8 cellular contexts compared by ENCODE assay signal in the genomic region with DNA sequence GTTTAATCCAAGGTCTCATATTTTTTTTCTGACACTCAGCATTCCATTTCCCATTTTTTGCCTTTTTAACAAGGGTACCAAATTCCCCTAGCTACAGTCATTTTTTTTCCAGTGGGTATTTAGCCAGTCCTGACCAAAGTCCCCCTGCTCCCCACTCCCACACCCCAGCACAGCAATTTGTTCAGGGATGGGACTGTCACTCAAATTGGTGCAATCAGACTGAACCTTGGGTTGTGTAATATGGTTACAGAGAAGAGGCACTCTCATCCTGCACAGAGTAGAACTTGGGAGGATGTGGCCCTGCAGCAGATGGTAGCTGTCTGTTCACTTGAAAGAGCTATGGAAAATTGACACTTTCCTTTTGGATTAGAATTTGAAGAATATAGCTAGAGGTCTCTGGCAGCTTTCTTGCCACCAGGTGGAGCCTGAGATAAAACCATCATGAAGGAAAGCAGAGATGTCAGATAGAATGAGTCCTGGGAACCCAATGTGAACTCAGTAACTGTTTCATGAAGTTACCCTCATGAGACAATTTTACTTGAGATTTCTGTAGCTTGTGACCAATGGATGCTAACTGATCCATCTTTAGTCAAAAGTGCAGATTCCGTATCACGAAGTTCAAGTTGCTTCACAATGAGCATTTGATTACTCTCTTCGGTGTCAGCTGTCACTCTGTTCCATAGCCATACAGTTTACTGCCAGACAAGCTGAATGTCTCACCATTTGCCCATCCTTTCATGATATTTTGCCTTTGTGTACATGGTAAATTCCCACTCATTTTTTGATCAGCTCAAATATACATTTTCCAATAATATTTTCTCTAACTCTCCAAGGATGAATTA.
DNase-seq lines count a peak whose midpoint lies in the region; ATAC-seq and TF ChIP-seq lines count a peak whose summit lies in the region.

No MANE protein-coding gene starts in this region.

- no peak overlapping the region for H3K27ac Mint-ChIP-seq in CD8-positive, alpha-beta T cell
- H3K27ac Mint-ChIP-seq in activated CD4-positive, alpha-beta T cell treated with anti-CD3 and anti-CD28 coated beads, Interleukin-2, amount 10 ng/mL, durations not matched to agents 24 days and 14 days: no peak overlapping the region

- no peaks in the 10 kb centered on the region for H3K79me2 ChIP-seq in DND-41 (ENCODE audit: insufficient read depth, low read length)

- no peaks in the 10 kb centered on the region for H3K36me3 Mint-ChIP-seq in CD8-positive, alpha-beta T cell
- H3K36me3 Mint-ChIP-seq in activated CD4-positive, alpha-beta T cell treated with anti-CD3 and anti-CD28 coated beads, Interleukin-2, amount 10 ng/mL, durations not matched to agents 24 days and 14 days (ENCODE audit: low read depth): no peaks in the 10 kb centered on the region

- H2AFZ ChIP-seq in DND-41 (ENCODE audit: low read depth, low read length): no peak overlapping the region

- no peaks in the 10 kb centered on the region for H3K36me3 ChIP-seq in DND-41 (ENCODE audit: insufficient read depth, low read length)
- no peaks in the 10 kb centered on the region for H3K36me3 ChIP-seq in CD8-positive, alpha-beta T cell (ENCODE audit: insufficient read depth, low read length)

- no peaks in the 10 kb centered on the region for H3K4me1 ChIP-seq in DND-41 (ENCODE audit: insufficient read depth, low read length)
- H3K4me1 ChIP-seq in CD8-positive, alpha-beta T cell (ENCODE audit: insufficient read depth, low read length): no peaks in the 10 kb centered on the region

- CTCF ChIA-PET in CD8-positive, alpha-beta T cell (lab: Charles Lee): no interaction called here

- H3K4me3 ChIP-seq in DND-41 (ENCODE audit: low read depth in 1 of 2, low read length in 2 of 2): no peak overlapping the region
- no peak overlapping the region for H3K4me3 ChIP-seq in CD8-positive, alpha-beta T cell (ENCODE audit: low read depth, low read length)

- no peaks in the 10 kb centered on the region for H3K27me3 ChIP-seq in DND-41 (ENCODE audit: insufficient read depth, low read length, poor library complexity)
- H3K27me3 ChIP-seq in CD8-positive, alpha-beta T cell (ENCODE audit: insufficient read depth, low read length): no peaks in the 10 kb centered on the region

- peak; percentile 44 for TF ChIP-seq CTCF in DND-41 (IDR thresholded peaks at IDR 0.05; ENCODE audit: borderline replicate concordance, extremely low read depth, low read length, poor library complexity, severe bottlenecking)
- TF ChIP-seq CTCF in CD8-positive, alpha-beta T cell (IDR thresholded peaks at IDR 0.05): no peak

- H3K4me2 ChIP-seq in DND-41 (ENCODE audit: insufficient read depth, low read length): no peak overlapping the region

- no peaks in the 10 kb centered on the region for H4K20me1 ChIP-seq in DND-41 (ENCODE audit: insufficient read depth, low read length)

- intact Hi-C loops in CD8-positive, alpha-beta T cell (cut with DNase I, micrococcal nuclease): no loop called here
- intact Hi-C loops in activated CD4-positive, alpha-beta T cell treated with anti-CD3 and anti-CD28 coated beads, Interleukin-2, amount 10 ng/mL, durations not matched to agents 24 days and 14 days (cut with micrococcal nuclease): no loop called here

- DNase-seq in DND-41 (no peak), NCI-H526 (lab: John Stamatoyannopoulos, UW) (peak; percentile 30 to 61), dermis microvascular lymphatic vessel endothelial cell (ENCODE audit: low read depth in 2 of 2) (peak; percentile 30 to 65), pons (ENCODE audit: low spot score) (peak; percentile 53), middle frontal gyrus (ENCODE audit: extremely low spot score, low spot score) (no peak)
- no peak for DNase-seq in CD8-positive, alpha-beta T cell
- no peak for DNase-seq in activated CD4-positive, alpha-beta T cell treated with anti-CD3 and anti-CD28 coated beads, Interleukin-2, amount 10 ng/mL, durations not matched to agents 24 days and 14 days

- POLR2A ChIA-PET in CD8-positive, alpha-beta T cell (lab: Charles Lee): no interaction called here

- H3K4me3 Mint-ChIP-seq in CD8-positive, alpha-beta T cell: no peak overlapping the region
- no peak overlapping the region for H3K4me3 Mint-ChIP-seq in activated CD4-positive, alpha-beta T cell treated with anti-CD3 and anti-CD28 coated beads, Interleukin-2, amount 10 ng/mL, durations not matched to agents 24 days and 14 days

- no peaks in the 10 kb centered on the region for H3K27me3 Mint-ChIP-seq in CD8-positive, alpha-beta T cell (ENCODE audit: low read depth)
- H3K27me3 Mint-ChIP-seq in activated CD4-positive, alpha-beta T cell treated with anti-CD3 and anti-CD28 coated beads, Interleukin-2, amount 10 ng/mL, durations not matched to agents 24 days and 14 days: no peaks in the 10 kb centered on the region

- no peak for ATAC-seq in DND-41 (ENCODE audit: insufficient read depth, low read depth)
- ATAC-seq in HG02852 (IDR thresholded peaks at IDR 0.05; ENCODE audit: unreplicated experiment): peak; percentile 62
- no peak for ATAC-seq in CD8-positive, alpha-beta T cell

- H3K9me3 ChIP-seq in DND-41 (ENCODE audit: insufficient read depth, low read length, severe bottlenecking): no peaks in the 10 kb centered on the region
- no peaks in the 10 kb centered on the region for H3K9me3 ChIP-seq in CD8-positive, alpha-beta T cell (ENCODE audit: low read length)

- H3K27ac ChIP-seq in DND-41 (ENCODE audit: low read length): no peak overlapping the region
- no peak overlapping the region for H3K27ac ChIP-seq in CD8-positive, alpha-beta T cell (ENCODE audit: low read depth, low read length)

- no peak overlapping the region for H3K9ac ChIP-seq in DND-41 (ENCODE audit: low read depth, low read length)

- no peaks in the 10 kb centered on the region for H3K9me3 Mint-ChIP-seq in CD8-positive, alpha-beta T cell
- H3K9me3 Mint-ChIP-seq in activated CD4-positive, alpha-beta T cell treated with anti-CD3 and anti-CD28 coated beads, Interleukin-2, amount 10 ng/mL, durations not matched to agents 24 days and 14 days: no peaks in the 10 kb centered on the region

- no peaks in the 10 kb centered on the region for H3K4me1 Mint-ChIP-seq in CD8-positive, alpha-beta T cell (ENCODE audit: low read depth)
- H3K4me1 Mint-ChIP-seq in activated CD4-positive, alpha-beta T cell treated with anti-CD3 and anti-CD28 coated beads, Interleukin-2, amount 10 ng/mL, durations not matched to agents 24 days and 14 days: no peaks in the 10 kb centered on the region

Comparison
In these comparisons a context has a peak if more than half of its experiments do, and no peak if none do; other contexts are left out.
1. DNase-seq: peak in NCI-H526 (2 of 2), dermis microvascular lymphatic vessel endothelial cell (2 of 2) and pons (single experiment); none in DND-41 (single experiment), CD8-positive, alpha-beta T cell (0 of 7), middle frontal gyrus (single experiment) and activated CD4-positive, alpha-beta T cell treated with anti-CD3 and anti-CD28 coated beads, Interleukin-2, amount 10 ng/mL, durations not matched to agents 24 days and 14 days (single experiment).